Comparison of ENCODE assay signal across 8 cellular contexts in the genomic region with DNA sequence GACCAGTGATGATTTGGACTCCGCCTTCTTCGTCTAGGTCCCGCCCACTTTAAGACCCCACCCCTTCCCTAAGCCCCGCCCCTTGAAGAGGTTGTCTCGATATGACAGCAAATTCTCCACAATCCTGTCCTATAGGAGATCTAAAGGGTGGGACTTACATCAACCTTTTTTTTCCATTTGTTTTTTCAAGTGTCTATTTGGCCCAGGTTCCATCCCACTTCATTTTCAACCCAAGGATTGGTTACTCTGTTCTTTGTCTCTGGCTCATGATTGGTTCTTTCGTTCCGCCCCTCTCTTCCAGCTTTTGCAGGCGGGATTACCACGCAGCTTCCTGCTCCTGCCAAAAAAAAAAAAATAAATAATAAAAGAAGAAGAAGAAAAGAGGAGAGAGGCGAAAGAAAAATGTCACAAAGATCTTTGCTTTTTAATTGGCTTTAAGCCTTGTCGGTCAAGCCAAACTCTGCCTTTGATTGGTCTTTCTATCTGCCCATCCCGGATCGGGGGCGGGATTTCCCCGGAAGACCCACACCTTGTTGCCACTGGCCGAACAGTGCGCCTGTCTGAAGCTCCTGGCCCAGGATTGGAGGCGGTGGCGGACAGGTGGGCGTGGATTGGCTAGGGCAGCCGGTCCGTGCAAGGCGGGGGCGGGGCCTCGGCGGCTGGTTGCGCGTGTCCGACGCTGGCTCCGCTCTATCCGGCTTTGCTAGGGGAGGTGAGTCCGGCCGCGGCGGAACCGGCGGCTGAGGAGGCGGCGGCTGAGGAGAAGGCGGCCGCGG. TPM values are rescaled to one million over a fixed set of nuclear protein-coding genes. Genes with fewer than 3 reads are reported as not detected.
DNase-seq lines count a peak whose midpoint lies in the region; ATAC-seq, FAIRE-seq and TF ChIP-seq lines count a peak whose summit lies in the region.

No MANE protein-coding gene starts in this region.

- H3K9me3 ChIP-seq in small intestine (ENCODE audit: control insufficient read depth, low read depth): no peaks in the 10 kb centered on the region

- ATAC-seq in GM18909 (IDR thresholded peaks at IDR 0.05; ENCODE audit: poor library complexity, unreplicated experiment): peak; percentile 93
- ATAC-seq in HG03159 (IDR thresholded peaks at IDR 0.05; ENCODE audit: unreplicated experiment): peak; percentile 92

- H3K27me3 ChIP-seq in small intestine (ENCODE audit: control insufficient read depth in 2 of 2, insufficient read depth in 2 of 2, low read length in 2 of 2): no peaks in the 10 kb centered on the region

- H3K27ac ChIP-seq in small intestine (ENCODE audit: low read depth in 1 of 2, low read length in 1 of 2): peak overlapping the region; percentile 42 to 84

- TF ChIP-seq CTCF in WI38 (IDR thresholded peaks at IDR 0.05; ENCODE audit: low read depth, low read length) (no peak), cardiac fibroblast (IDR thresholded peaks at IDR 0.05; ENCODE audit: low read depth, low read length) (no peak)

- DNase-seq in AG08395 (ENCODE audit: low spot score) (peak; percentile 100), NCI-H2227 (lab: John Stamatoyannopoulos, UW; ENCODE audit: unreplicated experiment) (peak; percentile 97), cardiac fibroblast (ENCODE audit: low read depth in 2 of 2) (peak; percentile 100), iPS-NIHi11 (ENCODE audit: low spot score) (peak; percentile 98), small intestine (peak; percentile 100)

- no peaks in the 10 kb centered on the region for H3K36me3 ChIP-seq in small intestine (ENCODE audit: control insufficient read depth in 2 of 2, insufficient read depth in 2 of 2, low read length in 2 of 2)

- H3K4me3 ChIP-seq in WI38 (ENCODE audit: low read depth, low read length) (peak overlapping the region; percentile 83), cardiac fibroblast (replicated peaks in 1 of 2; ENCODE audit: low read depth in 2 of 2, low read length in 2 of 2) (peak overlapping the region; percentile 83), small intestine (ENCODE audit: low read depth in 1 of 2, low read length in 2 of 2) (peak overlapping the region; percentile 71 to 90)

- 0 to 1% (median 0%) methylated on average over 24 to 43 of the region's 43 CpGs for WGBS in small intestine, 3 donors

- FAIRE-seq in small intestine (lab: Jason Lieb, UNC): peak; percentile 97

- peaks cover 8 to 17% of the 10 kb centered on the region in 2 donors for H3K4me1 ChIP-seq in small intestine (ENCODE audit: control insufficient read depth in 2 of 2, insufficient read depth in 1 of 2, low read depth in 1 of 2, low read length in 1 of 2)

RNA-seq across cellular contexts. Expression of a gene that starts 1.2 kb away (rescaled TPM):
- 10 to 100 TPM in 1 of 3 donors, 1 to 10 TPM in 2; 7.0 to 11.2 (median 8.7) TPM for polyA plus RNA-seq in small intestine

Comparison
In these comparisons a context has a peak if more than half of its experiments do, and no peak if none do; other contexts are left out.
1. Peak in every context shown above with its lines: DNase-seq, ATAC-seq, H3K4me3 ChIP-seq and H3K27ac ChIP-seq.